Comparison of ENCODE assay signal across 21 cellular contexts in the genomic region with DNA sequence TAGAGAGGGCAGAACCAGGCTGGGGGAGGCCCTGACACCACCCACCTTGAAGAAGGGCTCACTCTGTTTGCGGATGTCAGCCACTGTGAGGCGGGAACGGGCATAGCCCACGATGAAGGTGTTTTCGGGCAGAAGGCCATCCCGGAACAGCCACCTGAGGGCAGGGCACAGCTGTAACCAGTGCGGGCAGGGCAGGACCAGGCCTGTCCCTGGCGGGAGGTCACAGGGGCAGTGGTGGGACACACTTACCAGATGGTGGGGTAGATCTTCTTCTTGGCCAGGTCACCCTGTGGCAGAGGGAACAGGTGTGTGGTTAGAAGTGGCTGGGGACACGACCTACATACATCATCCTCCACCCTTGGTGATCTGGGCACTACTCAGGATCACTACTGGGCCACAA. TPM values are rescaled to one million over a fixed set of nuclear protein-coding genes. Genes with fewer than 3 reads are reported as not detected.
"Had no signal": no experiment of that assay in that cellular context is flagged by ENCODE, and none has a peak within 500 bp of the region (broad histone marks: within the 10 kb centered on the region; RNA-seq: fewer than 3 reads in every experiment).

No MANE protein-coding gene starts in this region.

- H3K27ac ChIP-seq: KMS-11, SJCRH30 had no signal

- H3K4me3 ChIP-seq: SJCRH30 had no signal

- DNase-seq: IMR-90, Kasumi-1, NCI-H1092, NCI-H1105 treated with DMSO at 0.1 percent for 48 hours, NCI-H1417 treated with DMSO at 0.1 percent for 48 hours, NCI-H146, NCI-H1694 treated with DMSO at 0.1 percent for 48 hours, NCI-H1930, NCI-H2081, NCI-H2107, NCI-H2227 treated with DMSO at 0.1 percent for 48 hours, NCI-H524, NCI-H526 treated with DMSO at 0.1 percent for 48 hours, NCI-H748 treated with DMSO at 0.1 percent for 48 hours, SHP77 treated with DMSO at 0.1 percent for 48 hours, SJCRH30 had no signal

- H3K9ac ChIP-seq: KMS-11 had no signal

- H3K4me2 ChIP-seq: KMS-11 had no signal

- ATAC-seq: Right ventricle myocardium inferior had no signal

- H3K36me3 ChIP-seq: SJCRH30 had no signal

- H3K9me3 ChIP-seq: SJCRH30 had no signal

- FAIRE-seq: HepG2 had no signal

- H3K27me3 ChIP-seq: SJCRH30 had no signal

- H3K4me1 ChIP-seq: SJCRH30 had no signal

RNA-seq across cellular contexts. Expression of gene CTAG1A, which starts 49.0 kb away (rescaled TPM):
- total RNA-seq: HepG2, IMR-90, M059J, NCI-H460, Right ventricle myocardium inferior, SJCRH30 had no signal
- polyA plus RNA-seq: HepG2, IMR-90 had no signal
